In the genomic region with DNA sequence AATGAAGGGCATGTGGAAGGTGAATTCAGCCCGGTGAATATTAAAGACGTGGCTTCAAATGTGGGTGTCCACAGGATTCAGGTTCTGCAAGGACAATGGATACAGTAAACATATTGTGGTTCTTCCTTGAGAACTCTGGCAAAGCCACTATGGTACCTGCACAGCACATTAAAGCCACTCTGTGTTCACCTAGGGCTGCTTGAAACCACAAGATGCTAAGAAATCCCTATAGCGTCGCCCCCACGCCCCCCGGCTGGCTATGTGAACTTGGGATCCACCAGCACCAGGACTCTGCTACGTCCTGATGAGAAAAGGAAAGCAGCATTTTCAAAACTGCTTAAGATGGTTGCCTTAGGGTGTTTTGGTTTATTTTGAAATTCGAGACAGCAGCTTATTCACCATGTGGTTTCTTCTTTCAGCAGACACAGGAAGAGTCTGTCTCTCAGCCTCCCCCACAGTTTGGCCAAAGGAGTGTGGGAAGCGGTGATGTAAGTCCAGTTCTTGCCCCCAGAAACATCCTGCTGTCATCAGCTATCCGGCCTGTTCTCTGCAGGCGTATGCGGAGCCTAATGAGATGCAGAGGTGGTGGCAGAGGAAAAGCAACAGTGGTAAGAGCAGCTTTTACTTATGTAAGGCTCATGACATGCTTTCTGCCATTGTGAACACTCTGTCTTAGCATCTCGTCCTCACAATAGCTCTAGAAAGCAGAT, we compare ENCODE assay signal across 1 cellular context.
TF ChIP-seq lines count a peak whose summit lies in the region.

No MANE protein-coding gene starts in this region.

TF ChIP-seq in K562, 482 proteins besides CTCF, POLR2A, EP300 and RAD21 (continued from another document and continues in another):
- TF ChIP-seq, protein P1, sequence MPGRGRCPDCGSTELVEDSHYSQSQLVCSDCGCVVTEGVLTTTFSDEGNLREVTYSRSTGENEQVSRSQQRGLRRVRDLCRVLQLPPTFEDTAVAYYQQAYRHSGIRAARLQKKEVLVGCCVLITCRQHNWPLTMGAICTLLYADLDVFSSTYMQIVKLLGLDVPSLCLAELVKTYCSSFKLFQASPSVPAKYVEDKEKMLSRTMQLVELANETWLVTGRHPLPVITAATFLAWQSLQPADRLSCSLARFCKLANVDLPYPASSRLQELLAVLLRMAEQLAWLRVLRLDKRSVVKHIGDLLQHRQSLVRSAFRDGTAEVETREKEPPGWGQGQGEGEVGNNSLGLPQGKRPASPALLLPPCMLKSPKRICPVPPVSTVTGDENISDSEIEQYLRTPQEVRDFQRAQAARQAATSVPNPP (IDR thresholded peaks at IDR 0.05; ENCODE audit: borderline replicate concordance, insufficient read depth, insufficient read length), result no peak
- TF ChIP-seq ZFP1 (CRISPR knock-in tag; IDR thresholded peaks at IDR 0.05) (no peak), STAG1 (CRISPR knock-in tag; IDR thresholded peaks at IDR 0.05; ENCODE audit: borderline replicate concordance) (no peak), HMG20A (CRISPR knock-in tag; conservative IDR thresholded peaks at IDR 0.05) (no peak), YBX1 (IDR thresholded peaks at IDR 0.05) (no peak), HDAC3 (IDR thresholded peaks at IDR 0.05; ENCODE audit: borderline replicate concordance, partially characterized antibody) (no peak), GABPB1 (CRISPR knock-in tag; IDR thresholded peaks at IDR 0.05) (no peak), HIVEP1 (CRISPR knock-in tag; IDR thresholded peaks at IDR 0.05) (no peak), LEF1 (IDR thresholded peaks at IDR 0.05) (no peak), FOXJ2 (tag; IDR thresholded peaks at IDR 0.05) (no peak), KDM4B (IDR thresholded peaks at IDR 0.05; ENCODE audit: borderline replicate concordance in 2 of 2, low read depth in 1 of 2) (no peak), HNRNPUL1 (IDR thresholded peaks at IDR 0.05; ENCODE audit: low read length) (no peak), RUNX1 (IDR thresholded peaks at IDR 0.05; ENCODE audit: low read depth) (no peak), ZNF239 (CRISPR knock-in tag; IDR thresholded peaks at IDR 0.05) (no peak), ZNF140 (CRISPR knock-in tag; IDR thresholded peaks at IDR 0.05) (no peak), CHCHD3 (CRISPR knock-in tag; IDR thresholded peaks at IDR 0.05) (no peak)
- TF ChIP-seq, protein P2, sequence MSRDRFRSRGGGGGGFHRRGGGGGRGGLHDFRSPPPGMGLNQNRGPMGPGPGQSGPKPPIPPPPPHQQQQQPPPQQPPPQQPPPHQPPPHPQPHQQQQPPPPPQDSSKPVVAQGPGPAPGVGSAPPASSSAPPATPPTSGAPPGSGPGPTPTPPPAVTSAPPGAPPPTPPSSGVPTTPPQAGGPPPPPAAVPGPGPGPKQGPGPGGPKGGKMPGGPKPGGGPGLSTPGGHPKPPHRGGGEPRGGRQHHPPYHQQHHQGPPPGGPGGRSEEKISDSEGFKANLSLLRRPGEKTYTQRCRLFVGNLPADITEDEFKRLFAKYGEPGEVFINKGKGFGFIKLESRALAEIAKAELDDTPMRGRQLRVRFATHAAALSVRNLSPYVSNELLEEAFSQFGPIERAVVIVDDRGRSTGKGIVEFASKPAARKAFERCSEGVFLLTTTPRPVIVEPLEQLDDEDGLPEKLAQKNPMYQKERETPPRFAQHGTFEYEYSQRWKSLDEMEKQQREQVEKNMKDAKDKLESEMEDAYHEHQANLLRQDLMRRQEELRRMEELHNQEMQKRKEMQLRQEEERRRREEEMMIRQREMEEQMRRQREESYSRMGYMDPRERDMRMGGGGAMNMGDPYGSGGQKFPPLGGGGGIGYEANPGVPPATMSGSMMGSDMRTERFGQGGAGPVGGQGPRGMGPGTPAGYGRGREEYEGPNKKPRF (IDR thresholded peaks at IDR 0.05; ENCODE audit: low read depth, low read length), result no peak
- TF ChIP-seq, protein P3, sequence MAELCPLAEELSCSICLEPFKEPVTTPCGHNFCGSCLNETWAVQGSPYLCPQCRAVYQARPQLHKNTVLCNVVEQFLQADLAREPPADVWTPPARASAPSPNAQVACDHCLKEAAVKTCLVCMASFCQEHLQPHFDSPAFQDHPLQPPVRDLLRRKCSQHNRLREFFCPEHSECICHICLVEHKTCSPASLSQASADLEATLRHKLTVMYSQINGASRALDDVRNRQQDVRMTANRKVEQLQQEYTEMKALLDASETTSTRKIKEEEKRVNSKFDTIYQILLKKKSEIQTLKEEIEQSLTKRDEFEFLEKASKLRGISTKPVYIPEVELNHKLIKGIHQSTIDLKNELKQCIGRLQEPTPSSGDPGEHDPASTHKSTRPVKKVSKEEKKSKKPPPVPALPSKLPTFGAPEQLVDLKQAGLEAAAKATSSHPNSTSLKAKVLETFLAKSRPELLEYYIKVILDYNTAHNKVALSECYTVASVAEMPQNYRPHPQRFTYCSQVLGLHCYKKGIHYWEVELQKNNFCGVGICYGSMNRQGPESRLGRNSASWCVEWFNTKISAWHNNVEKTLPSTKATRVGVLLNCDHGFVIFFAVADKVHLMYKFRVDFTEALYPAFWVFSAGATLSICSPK (IDR thresholded peaks at IDR 0.05; ENCODE audit: borderline replicate concordance), result no peak
- TF ChIP-seq, protein P4, sequence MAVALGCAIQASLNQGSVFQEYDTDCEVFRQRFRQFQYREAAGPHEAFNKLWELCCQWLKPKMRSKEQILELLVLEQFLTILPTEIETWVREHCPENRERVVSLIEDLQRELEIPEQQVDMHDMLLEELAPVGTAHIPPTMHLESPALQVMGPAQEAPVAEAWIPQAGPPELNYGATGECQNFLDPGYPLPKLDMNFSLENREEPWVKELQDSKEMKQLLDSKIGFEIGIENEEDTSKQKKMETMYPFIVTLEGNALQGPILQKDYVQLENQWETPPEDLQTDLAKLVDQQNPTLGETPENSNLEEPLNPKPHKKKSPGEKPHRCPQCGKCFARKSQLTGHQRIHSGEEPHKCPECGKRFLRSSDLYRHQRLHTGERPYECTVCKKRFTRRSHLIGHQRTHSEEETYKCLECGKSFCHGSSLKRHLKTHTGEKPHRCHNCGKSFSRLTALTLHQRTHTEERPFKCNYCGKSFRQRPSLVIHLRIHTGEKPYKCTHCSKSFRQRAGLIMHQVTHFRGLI (CRISPR knock-in tag; IDR thresholded peaks at IDR 0.05), result no peak
- TF ChIP-seq, protein P5, sequence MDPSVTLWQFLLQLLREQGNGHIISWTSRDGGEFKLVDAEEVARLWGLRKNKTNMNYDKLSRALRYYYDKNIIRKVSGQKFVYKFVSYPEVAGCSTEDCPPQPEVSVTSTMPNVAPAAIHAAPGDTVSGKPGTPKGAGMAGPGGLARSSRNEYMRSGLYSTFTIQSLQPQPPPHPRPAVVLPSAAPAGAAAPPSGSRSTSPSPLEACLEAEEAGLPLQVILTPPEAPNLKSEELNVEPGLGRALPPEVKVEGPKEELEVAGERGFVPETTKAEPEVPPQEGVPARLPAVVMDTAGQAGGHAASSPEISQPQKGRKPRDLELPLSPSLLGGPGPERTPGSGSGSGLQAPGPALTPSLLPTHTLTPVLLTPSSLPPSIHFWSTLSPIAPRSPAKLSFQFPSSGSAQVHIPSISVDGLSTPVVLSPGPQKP (CRISPR knock-in tag; IDR thresholded peaks at IDR 0.05), result no peak
- TF ChIP-seq, protein P6, sequence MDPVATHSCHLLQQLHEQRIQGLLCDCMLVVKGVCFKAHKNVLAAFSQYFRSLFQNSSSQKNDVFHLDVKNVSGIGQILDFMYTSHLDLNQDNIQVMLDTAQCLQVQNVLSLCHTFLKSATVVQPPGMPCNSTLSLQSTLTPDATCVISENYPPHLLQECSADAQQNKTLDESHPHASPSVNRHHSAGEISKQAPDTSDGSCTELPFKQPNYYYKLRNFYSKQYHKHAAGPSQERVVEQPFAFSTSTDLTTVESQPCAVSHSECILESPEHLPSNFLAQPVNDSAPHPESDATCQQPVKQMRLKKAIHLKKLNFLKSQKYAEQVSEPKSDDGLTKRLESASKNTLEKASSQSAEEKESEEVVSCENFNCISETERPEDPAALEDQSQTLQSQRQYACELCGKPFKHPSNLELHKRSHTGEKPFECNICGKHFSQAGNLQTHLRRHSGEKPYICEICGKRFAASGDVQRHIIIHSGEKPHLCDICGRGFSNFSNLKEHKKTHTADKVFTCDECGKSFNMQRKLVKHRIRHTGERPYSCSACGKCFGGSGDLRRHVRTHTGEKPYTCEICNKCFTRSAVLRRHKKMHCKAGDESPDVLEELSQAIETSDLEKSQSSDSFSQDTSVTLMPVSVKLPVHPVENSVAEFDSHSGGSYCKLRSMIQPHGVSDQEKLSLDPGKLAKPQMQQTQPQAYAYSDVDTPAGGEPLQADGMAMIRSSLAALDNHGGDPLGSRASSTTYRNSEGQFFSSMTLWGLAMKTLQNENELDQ (CRISPR knock-in tag; IDR thresholded peaks at IDR 0.05; ENCODE audit: borderline replicate concordance), result no peak
- TF ChIP-seq, protein P7, sequence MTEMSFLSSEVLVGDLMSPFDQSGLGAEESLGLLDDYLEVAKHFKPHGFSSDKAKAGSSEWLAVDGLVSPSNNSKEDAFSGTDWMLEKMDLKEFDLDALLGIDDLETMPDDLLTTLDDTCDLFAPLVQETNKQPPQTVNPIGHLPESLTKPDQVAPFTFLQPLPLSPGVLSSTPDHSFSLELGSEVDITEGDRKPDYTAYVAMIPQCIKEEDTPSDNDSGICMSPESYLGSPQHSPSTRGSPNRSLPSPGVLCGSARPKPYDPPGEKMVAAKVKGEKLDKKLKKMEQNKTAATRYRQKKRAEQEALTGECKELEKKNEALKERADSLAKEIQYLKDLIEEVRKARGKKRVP (CRISPR knock-in tag; IDR thresholded peaks at IDR 0.05), result peak; percentile 70; the same call in 1 of the 2 replicates
- TF ChIP-seq, protein P8, sequence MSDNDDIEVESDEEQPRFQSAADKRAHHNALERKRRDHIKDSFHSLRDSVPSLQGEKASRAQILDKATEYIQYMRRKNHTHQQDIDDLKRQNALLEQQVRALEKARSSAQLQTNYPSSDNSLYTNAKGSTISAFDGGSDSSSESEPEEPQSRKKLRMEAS (CRISPR knock-in tag; IDR thresholded peaks at IDR 0.05), result peak; percentile 30; the same call in 1 of the 2 replicates
- TF ChIP-seq, protein P9, sequence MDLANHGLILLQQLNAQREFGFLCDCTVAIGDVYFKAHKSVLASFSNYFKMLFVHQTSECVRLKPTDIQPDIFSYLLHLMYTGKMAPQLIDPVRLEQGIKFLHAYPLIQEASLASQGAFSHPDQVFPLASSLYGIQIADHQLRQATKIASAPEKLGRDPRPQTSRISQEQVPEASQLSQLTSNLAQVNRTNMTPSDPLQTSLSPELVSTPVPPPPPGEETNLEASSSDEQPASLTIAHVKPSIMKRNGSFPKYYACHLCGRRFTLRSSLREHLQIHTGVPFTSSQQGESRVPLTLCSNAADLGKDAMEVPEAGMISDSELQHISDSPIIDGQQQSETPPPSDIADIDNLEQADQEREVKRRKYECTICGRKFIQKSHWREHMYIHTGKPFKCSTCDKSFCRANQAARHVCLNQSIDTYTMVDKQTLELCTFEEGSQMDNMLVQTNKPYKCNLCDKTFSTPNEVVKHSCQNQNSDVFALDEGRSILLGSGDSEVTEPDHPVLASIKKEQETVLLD (IDR thresholded peaks at IDR 0.05), result no peak
- TF ChIP-seq, protein P10, sequence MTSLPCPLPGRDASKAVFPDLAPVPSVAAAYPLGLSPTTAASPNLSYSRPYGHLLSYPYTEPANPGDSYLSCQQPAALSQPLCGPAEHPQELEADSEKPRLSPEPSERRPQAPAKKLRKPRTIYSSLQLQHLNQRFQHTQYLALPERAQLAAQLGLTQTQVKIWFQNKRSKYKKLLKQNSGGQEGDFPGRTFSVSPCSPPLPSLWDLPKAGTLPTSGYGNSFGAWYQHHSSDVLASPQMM (CRISPR knock-in tag; IDR thresholded peaks at IDR 0.05), result no peak
- TF ChIP-seq, protein P11, sequence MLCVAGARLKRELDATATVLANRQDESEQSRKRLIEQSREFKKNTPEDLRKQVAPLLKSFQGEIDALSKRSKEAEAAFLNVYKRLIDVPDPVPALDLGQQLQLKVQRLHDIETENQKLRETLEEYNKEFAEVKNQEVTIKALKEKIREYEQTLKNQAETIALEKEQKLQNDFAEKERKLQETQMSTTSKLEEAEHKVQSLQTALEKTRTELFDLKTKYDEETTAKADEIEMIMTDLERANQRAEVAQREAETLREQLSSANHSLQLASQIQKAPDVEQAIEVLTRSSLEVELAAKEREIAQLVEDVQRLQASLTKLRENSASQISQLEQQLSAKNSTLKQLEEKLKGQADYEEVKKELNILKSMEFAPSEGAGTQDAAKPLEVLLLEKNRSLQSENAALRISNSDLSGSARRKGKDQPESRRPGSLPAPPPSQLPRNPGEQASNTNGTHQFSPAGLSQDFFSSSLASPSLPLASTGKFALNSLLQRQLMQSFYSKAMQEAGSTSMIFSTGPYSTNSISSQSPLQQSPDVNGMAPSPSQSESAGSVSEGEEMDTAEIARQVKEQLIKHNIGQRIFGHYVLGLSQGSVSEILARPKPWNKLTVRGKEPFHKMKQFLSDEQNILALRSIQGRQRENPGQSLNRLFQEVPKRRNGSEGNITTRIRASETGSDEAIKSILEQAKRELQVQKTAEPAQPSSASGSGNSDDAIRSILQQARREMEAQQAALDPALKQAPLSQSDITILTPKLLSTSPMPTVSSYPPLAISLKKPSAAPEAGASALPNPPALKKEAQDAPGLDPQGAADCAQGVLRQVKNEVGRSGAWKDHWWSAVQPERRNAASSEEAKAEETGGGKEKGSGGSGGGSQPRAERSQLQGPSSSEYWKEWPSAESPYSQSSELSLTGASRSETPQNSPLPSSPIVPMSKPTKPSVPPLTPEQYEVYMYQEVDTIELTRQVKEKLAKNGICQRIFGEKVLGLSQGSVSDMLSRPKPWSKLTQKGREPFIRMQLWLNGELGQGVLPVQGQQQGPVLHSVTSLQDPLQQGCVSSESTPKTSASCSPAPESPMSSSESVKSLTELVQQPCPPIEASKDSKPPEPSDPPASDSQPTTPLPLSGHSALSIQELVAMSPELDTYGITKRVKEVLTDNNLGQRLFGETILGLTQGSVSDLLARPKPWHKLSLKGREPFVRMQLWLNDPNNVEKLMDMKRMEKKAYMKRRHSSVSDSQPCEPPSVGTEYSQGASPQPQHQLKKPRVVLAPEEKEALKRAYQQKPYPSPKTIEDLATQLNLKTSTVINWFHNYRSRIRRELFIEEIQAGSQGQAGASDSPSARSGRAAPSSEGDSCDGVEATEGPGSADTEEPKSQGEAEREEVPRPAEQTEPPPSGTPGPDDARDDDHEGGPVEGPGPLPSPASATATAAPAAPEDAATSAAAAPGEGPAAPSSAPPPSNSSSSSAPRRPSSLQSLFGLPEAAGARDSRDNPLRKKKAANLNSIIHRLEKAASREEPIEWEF (CRISPR knock-in tag; IDR thresholded peaks at IDR 0.05), result no peak
- TF ChIP-seq, protein P12, sequence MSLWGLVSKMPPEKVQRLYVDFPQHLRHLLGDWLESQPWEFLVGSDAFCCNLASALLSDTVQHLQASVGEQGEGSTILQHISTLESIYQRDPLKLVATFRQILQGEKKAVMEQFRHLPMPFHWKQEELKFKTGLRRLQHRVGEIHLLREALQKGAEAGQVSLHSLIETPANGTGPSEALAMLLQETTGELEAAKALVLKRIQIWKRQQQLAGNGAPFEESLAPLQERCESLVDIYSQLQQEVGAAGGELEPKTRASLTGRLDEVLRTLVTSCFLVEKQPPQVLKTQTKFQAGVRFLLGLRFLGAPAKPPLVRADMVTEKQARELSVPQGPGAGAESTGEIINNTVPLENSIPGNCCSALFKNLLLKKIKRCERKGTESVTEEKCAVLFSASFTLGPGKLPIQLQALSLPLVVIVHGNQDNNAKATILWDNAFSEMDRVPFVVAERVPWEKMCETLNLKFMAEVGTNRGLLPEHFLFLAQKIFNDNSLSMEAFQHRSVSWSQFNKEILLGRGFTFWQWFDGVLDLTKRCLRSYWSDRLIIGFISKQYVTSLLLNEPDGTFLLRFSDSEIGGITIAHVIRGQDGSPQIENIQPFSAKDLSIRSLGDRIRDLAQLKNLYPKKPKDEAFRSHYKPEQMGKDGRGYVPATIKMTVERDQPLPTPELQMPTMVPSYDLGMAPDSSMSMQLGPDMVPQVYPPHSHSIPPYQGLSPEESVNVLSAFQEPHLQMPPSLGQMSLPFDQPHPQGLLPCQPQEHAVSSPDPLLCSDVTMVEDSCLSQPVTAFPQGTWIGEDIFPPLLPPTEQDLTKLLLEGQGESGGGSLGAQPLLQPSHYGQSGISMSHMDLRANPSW (CRISPR knock-in tag; IDR thresholded peaks at IDR 0.05), result no peak
